9 cellular contexts compared by ENCODE assay signal in genomic region chr17:30234954-30235353, GRCh38. TPM values are rescaled to one million over a fixed set of nuclear protein-coding genes. Genes with fewer than 3 reads are reported as not detected.
A peak's percentile ranks its signal among the peaks of the same experiment; 100 is the strongest.
DNase-seq lines count a peak whose midpoint lies in the region; ATAC-seq, FAIRE-seq and TF ChIP-seq lines count a peak whose summit lies in the region.
"Had no signal": no experiment of that assay in that cellular context is flagged by ENCODE, and none has a peak within 500 bp of the region (broad histone marks: within the 10 kb centered on the region; RNA-seq: fewer than 3 reads in every experiment).

No MANE protein-coding gene starts in this region.

- no peak for ATAC-seq in heart right ventricle
- ATAC-seq in left cardiac atrium = no peak
- ATAC-seq in activated CD8-positive, alpha-beta T cell treated with anti-CD3 and anti-CD28 coated beads, Interleukin-2, amount 10 ng/mL, durations not matched to agents 7 days and 5 days = peak; percentile 43
- no peak for ATAC-seq in left lung
- peak; percentile 3 for ATAC-seq in upper lobe of right lung
- no peak for ATAC-seq in HG03378 (IDR thresholded peaks at IDR 0.05; ENCODE audit: unreplicated experiment)

- H3K27me3 ChIP-seq in heart right ventricle = peaks cover 8 to 71% (median 36%) of the 10 kb centered on the region in 7 donors
- H3K27me3 ChIP-seq in left lung = peaks cover 31 to 68% of the 10 kb centered on the region in 2 donors
- peaks cover 35% of the 10 kb centered on the region for H3K27me3 ChIP-seq in upper lobe of right lung

- TF ChIP-seq CTCF in heart right ventricle (IDR thresholded peaks at IDR 0.05) (no peak), left lung (IDR thresholded peaks at IDR 0.05) (no peak), upper lobe of right lung (IDR thresholded peaks at IDR 0.05) (no peak)

- no peak overlapping the region for H3K27ac Mint-ChIP-seq in activated CD8-positive, alpha-beta T cell treated with anti-CD3 and anti-CD28 coated beads, Interleukin-2, amount 10 ng/mL, durations not matched to agents 7 days and 5 days

- CTCF ChIA-PET in activated CD8-positive, alpha-beta T cell treated with anti-CD3 and anti-CD28 coated beads, Interleukin-2, amount 10 ng/mL, durations not matched to agents 7 days and 5 days (lab: Charles Lee) = interaction anchor here (0.8 to 3.0 kb wide), 7 partner anchors 15 to 300 kb away, joined by 3 to 17 read pairs (median 5); partner anchors contain the start of gene TMIGD1

- peaks cover 11 to 38% (median 22%) of the 10 kb centered on the region in 9 donors for H3K4me1 ChIP-seq in heart right ventricle
- H3K4me1 ChIP-seq in left lung = peaks cover 7 to 48% of the 10 kb centered on the region in 2 donors
- peaks cover 23% of the 10 kb centered on the region for H3K4me1 ChIP-seq in upper lobe of right lung

- H3K36me3 Mint-ChIP-seq in activated CD8-positive, alpha-beta T cell treated with anti-CD3 and anti-CD28 coated beads, Interleukin-2, amount 10 ng/mL, durations not matched to agents 7 days and 5 days (ENCODE audit: low read depth) = no peaks in the 10 kb centered on the region

- H3K27me3 Mint-ChIP-seq in activated CD8-positive, alpha-beta T cell treated with anti-CD3 and anti-CD28 coated beads, Interleukin-2, amount 10 ng/mL, durations not matched to agents 7 days and 5 days (ENCODE audit: low read depth) = peaks cover 72% of the 10 kb centered on the region

- intact Hi-C loops in heart right ventricle (cut with DNase I) = no loop called here
- intact Hi-C loops in left cardiac atrium (cut with DNase I) = no loop called here
- intact Hi-C loops in left lung (cut with DNase I) = no loop called here
- intact Hi-C loops in upper lobe of right lung (cut with DNase I) = no loop called here

- H3K27ac ChIP-seq in heart right ventricle = no peak overlapping the region
- peak overlapping the region in 1 of 2 donors; percentile 58 for H3K27ac ChIP-seq in left lung
- H3K27ac ChIP-seq in upper lobe of right lung = peak overlapping the region; percentile 60

- 20 to 26% methylated on average over 12 of the region's 12 CpGs for WGBS in heart right ventricle, 2 donors

- FAIRE-seq in frontal cortex (lab: Jason Lieb, UNC) = no peak

- H3K4me3 ChIP-seq in heart right ventricle (peak overlapping the region in 9 of 10 donors; percentile 32 to 63 (median 49)), left lung (peak overlapping the region; percentile 24 to 39), upper lobe of right lung (peak overlapping the region; percentile 42)

- peak overlapping the region; percentile 53 for H3K4me3 Mint-ChIP-seq in activated CD8-positive, alpha-beta T cell treated with anti-CD3 and anti-CD28 coated beads, Interleukin-2, amount 10 ng/mL, durations not matched to agents 7 days and 5 days

- POLR2A ChIA-PET in activated CD8-positive, alpha-beta T cell treated with anti-CD3 and anti-CD28 coated beads, Interleukin-2, amount 10 ng/mL, durations not matched to agents 7 days and 5 days (lab: Charles Lee) = no interaction called here

- no peaks in the 10 kb centered on the region for H3K9me3 Mint-ChIP-seq in activated CD8-positive, alpha-beta T cell treated with anti-CD3 and anti-CD28 coated beads, Interleukin-2, amount 10 ng/mL, durations not matched to agents 7 days and 5 days (ENCODE audit: insufficient read depth)

- H3K9me3 ChIP-seq in heart right ventricle (no peaks in the 10 kb centered on the region), left lung (no peaks in the 10 kb centered on the region), upper lobe of right lung (no peaks in the 10 kb centered on the region)

- H3K36me3 ChIP-seq in heart right ventricle (no peaks in the 10 kb centered on the region), left lung (no peaks in the 10 kb centered on the region), upper lobe of right lung (no peaks in the 10 kb centered on the region)

- peaks cover 31% of the 10 kb centered on the region for H3K4me1 Mint-ChIP-seq in activated CD8-positive, alpha-beta T cell treated with anti-CD3 and anti-CD28 coated beads, Interleukin-2, amount 10 ng/mL, durations not matched to agents 7 days and 5 days (ENCODE audit: low read depth)

- DNase-seq in heart right ventricle (no peak), left cardiac atrium (no peak), left lung (no peak), upper lobe of right lung (no peak), frontal cortex (ENCODE audit: low spot score in 2 of 2) (no peak)
- no peak for DNase-seq in activated CD8-positive, alpha-beta T cell treated with anti-CD3 and anti-CD28 coated beads, Interleukin-2, amount 10 ng/mL, durations not matched to agents 7 days and 5 days
- no peak for DNase-seq in stimulated activated CD4-positive, alpha-beta T cell treated with anti-CD3 and anti-CD28 coated beads, Interleukin-12 subunit alpha, Interleukin-12 subunit beta, amount 100 ng/mL, for 4 hours
- DNase-seq: GDM1 had no signal

RNA-seq across cellular contexts. Expression of gene SLC6A4, which starts 0.5 kb away (rescaled TPM):
- total RNA-seq in heart right ventricle = under 1 TPM in 9 of 10 donors, not detected in 1; 0.13 to 0.71 (median 0.28) TPM
- polyA plus RNA-seq in heart right ventricle = under 1 TPM; 0.29 to 0.52 TPM
- 1 to 10 TPM in 1 of 2 donors, under 1 TPM in 1; 0.12 to 3.8 TPM for total RNA-seq in left cardiac atrium
- under 1 TPM in 1 of 2 experiments, not detected in 1; 0.10 TPM for total RNA-seq in activated CD8-positive, alpha-beta T cell treated with anti-CD3 and anti-CD28 coated beads, Interleukin-2, amount 10 ng/mL, durations not matched to agents 7 days and 5 days
- 10 to 100 TPM; 51.1 to 52.3 TPM for total RNA-seq in left lung
- total RNA-seq in upper lobe of right lung = 72.9 TPM
- 1.2 TPM for total RNA-seq in frontal cortex

RNA-seq across cellular contexts. Expression of gene BLMH, which starts 56.8 kb away (rescaled TPM):
- total RNA-seq in heart right ventricle = 10 to 100 TPM; 13.7 to 22.2 (median 15.9) TPM
- 10 to 100 TPM in 1 of 2 donors, 1 to 10 TPM in 1; 9.6 to 16.5 TPM for polyA plus RNA-seq in heart right ventricle
- 10 to 100 TPM; 16.9 to 19.8 TPM for total RNA-seq in left cardiac atrium
- total RNA-seq in activated CD8-positive, alpha-beta T cell treated with anti-CD3 and anti-CD28 coated beads, Interleukin-2, amount 10 ng/mL, durations not matched to agents 7 days and 5 days = 10 to 100 TPM; 57.9 to 61.1 TPM
- total RNA-seq in left lung = 10 to 100 TPM; 30.0 to 34.8 TPM
- total RNA-seq in upper lobe of right lung = 26.0 TPM
- total RNA-seq in frontal cortex = 48.5 TPM

Comparison
In these comparisons a context has a peak if more than half of its experiments do, and no peak if none do; other contexts are left out.
1. ATAC-seq: peak in activated CD8-positive, alpha-beta T cell treated with anti-CD3 and anti-CD28 coated beads, Interleukin-2, amount 10 ng/mL, durations not matched to agents 7 days and 5 days (single experiment) and upper lobe of right lung (single experiment); none in heart right ventricle (0 of 8), left cardiac atrium (0 of 2), left lung (single experiment) and HG03378 (single experiment).
2. RNA of gene SLC6A4, which starts 0.5 kb away (total RNA-seq): 72.9 TPM in upper lobe of right lung (single experiment) and 51.1 to 52.3 TPM in left lung; 0.12 to 3.8 TPM in left cardiac atrium, 1.2 TPM in frontal cortex (single experiment), 0.13 to 0.71 TPM in heart right ventricle and 0.10 TPM in activated CD8-positive, alpha-beta T cell treated with anti-CD3 and anti-CD28 coated beads, Interleukin-2, amount 10 ng/mL, durations not matched to agents 7 days and 5 days; every median in the first group is over 10 times any median in the second.
3. Peak in every context shown above with its lines, with median percentiles within 50 percentile points of each other: H3K4me3 ChIP-seq.